Comparison of ENCODE assay signal across 19 cellular contexts in genomic region chr12:21360632-21361031, GRCh38. TPM values are rescaled to one million over a fixed set of nuclear protein-coding genes. Genes with fewer than 3 reads are reported as not detected.
"Had no signal": no experiment of that assay in that cellular context is flagged by ENCODE, and none has a peak within 500 bp of the region (broad histone marks: within the 10 kb centered on the region; RNA-seq: fewer than 3 reads in every experiment).

No MANE protein-coding gene starts in this region.

RNA-seq across cellular contexts. Expression of gene IAPP, which starts 12.1 kb away (rescaled TPM):
- total RNA-seq: activated naive CD4-positive, alpha-beta T cell treated with anti-CD3 and anti-CD28 coated beads for 36 hours; activated naive CD4-positive, alpha-beta T cell treated with anti-CD3 and anti-CD28 coated beads, Interleukin-2, amount 50 U/mL, for 72 hours; activated naive CD8-positive, alpha-beta T cell treated with anti-CD3 and anti-CD28 coated beads for 36 hours; activated naive CD8-positive, alpha-beta T cell treated with anti-CD3 and anti-CD28 coated beads, Interleukin-2, amount 10 ng/mL, durations not matched to agents 7 days and 5 days; activated T-cell treated with anti-CD3 and anti-CD28 coated beads, Interleukin-2, amount 50 U/mL, for 4 hours; activated T-cell treated with anti-CD3 and anti-CD28 coated beads, Interleukin-2, amount 50 U/mL, for 72 hours; activated T-helper 1 cell treated with anti-CD3 and anti-CD28 coated beads, Interleukin-12 subunit alpha, Interleukin-12 subunit beta, Interleukin-2, Interleukin-4 antibody, amounts not matched to agents 30 ng/mL and 10 ng/mL and 1 ng/mL, durations not matched to agents 14 hours and 24 hours and 36 hours; activated T-helper 17 cell treated with anti-CD3 and anti-CD28 coated beads, Interleukin-2, amount 50 U/mL, for 72 hours; activated T-helper 2 cell treated with anti-CD3 and anti-CD28 coated beads, Interferon-gamma antibody, Interleukin-2, Interleukin-4, amounts not matched to agents 10 μg/mL and 5 μg/mL and 100 μg/mL, durations not matched to agents 14 hours and 24 hours and 36 hours; adrenal gland; ascending aorta; astrocyte; breast epithelium; bronchial epithelial cell; cardiac septum; cerebellum; chondrocyte had no signal
- polyA plus RNA-seq: cardiac muscle cell had no signal

RNA-seq across cellular contexts. Expression of gene SLCO1A2, which starts 25.9 kb away (rescaled TPM):
- total RNA-seq: activated naive CD4-positive, alpha-beta T cell treated with anti-CD3 and anti-CD28 coated beads for 36 hours; activated naive CD4-positive, alpha-beta T cell treated with anti-CD3 and anti-CD28 coated beads, Interleukin-2, amount 50 U/mL, for 72 hours; activated naive CD8-positive, alpha-beta T cell treated with anti-CD3 and anti-CD28 coated beads for 36 hours; activated naive CD8-positive, alpha-beta T cell treated with anti-CD3 and anti-CD28 coated beads, Interleukin-2, amount 10 ng/mL, durations not matched to agents 7 days and 5 days; activated T-cell treated with anti-CD3 and anti-CD28 coated beads, Interleukin-2, amount 50 U/mL, for 4 hours; activated T-cell treated with anti-CD3 and anti-CD28 coated beads, Interleukin-2, amount 50 U/mL, for 72 hours; activated T-helper 1 cell treated with anti-CD3 and anti-CD28 coated beads, Interleukin-12 subunit alpha, Interleukin-12 subunit beta, Interleukin-2, Interleukin-4 antibody, amounts not matched to agents 30 ng/mL and 10 ng/mL and 1 ng/mL, durations not matched to agents 14 hours and 24 hours and 36 hours; activated T-helper 17 cell treated with anti-CD3 and anti-CD28 coated beads, Interleukin-2, amount 50 U/mL, for 72 hours; activated T-helper 2 cell treated with anti-CD3 and anti-CD28 coated beads, Interferon-gamma antibody, Interleukin-2, Interleukin-4, amounts not matched to agents 10 μg/mL and 5 μg/mL and 100 μg/mL, durations not matched to agents 14 hours and 24 hours and 36 hours; adrenal gland; ascending aorta; body of pancreas; bronchial epithelial cell; cardiac septum had no signal
- polyA plus RNA-seq: adrenal gland had no signal
